In the genomic region with DNA sequence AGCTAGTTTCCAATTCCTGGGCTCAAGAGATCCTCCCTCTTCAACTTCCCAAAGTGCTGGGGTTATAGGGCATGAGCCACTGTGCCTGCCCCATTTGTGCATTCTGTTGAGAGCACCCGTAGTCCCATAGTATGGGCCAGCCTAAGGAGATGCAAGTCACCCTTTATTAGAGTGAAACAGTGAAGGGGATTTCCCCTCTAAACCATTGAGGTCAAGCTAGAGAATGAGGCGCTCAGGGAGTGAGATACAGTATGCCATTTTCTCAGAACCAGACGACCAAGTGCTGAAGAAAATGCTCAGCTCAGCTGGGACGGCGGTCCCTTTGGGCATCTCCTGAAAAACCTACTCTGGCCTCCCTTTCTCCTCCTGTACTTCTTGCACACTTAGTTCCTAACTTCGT, we compare ENCODE assay signal across 8 cellular contexts. TPM values are rescaled to one million over a fixed set of nuclear protein-coding genes. Genes with fewer than 3 reads are reported as not detected.
DNase-seq lines count a peak whose midpoint lies in the region; ATAC-seq lines count a peak whose summit lies in the region.
"Had no signal": no experiment of that assay in that cellular context is flagged by ENCODE, and none has a peak within 500 bp of the region (broad histone marks: within the 10 kb centered on the region; RNA-seq: fewer than 3 reads in every experiment).

No MANE protein-coding gene starts in this region.

- H3K4me1 ChIP-seq in naive thymus-derived CD4-positive, alpha-beta T cell (ENCODE audit: control insufficient read depth in 2 of 2, insufficient read depth in 2 of 2, low read length in 2 of 2), result peaks cover 39 to 52% of the 10 kb centered on the region in 2 donors

- H3K27ac Mint-ChIP-seq in naive thymus-derived CD4-positive, alpha-beta T cell, result peak overlapping the region in 5 of 9 donors; percentile 14 to 55 (median 33)
- H3K27ac Mint-ChIP-seq in activated T-helper 1 cell treated with anti-CD3 and anti-CD28 coated beads, Interleukin-12 subunit alpha, Interleukin-12 subunit beta, Interleukin-2, Interleukin-4 antibody, amounts not matched to agents 30 ng/mL and 10 ng/mL and 1 ng/mL, durations not matched to agents 14 hours and 24 hours and 36 hours, result no peak overlapping the region

- peaks cover 52 to 69% (median 66%) of the 10 kb centered on the region in 7 donors for H3K4me1 Mint-ChIP-seq in naive thymus-derived CD4-positive, alpha-beta T cell
- peaks cover 61% of the 10 kb centered on the region for H3K4me1 Mint-ChIP-seq in activated T-helper 1 cell treated with anti-CD3 and anti-CD28 coated beads, Interleukin-12 subunit alpha, Interleukin-12 subunit beta, Interleukin-2, Interleukin-4 antibody, amounts not matched to agents 30 ng/mL and 10 ng/mL and 1 ng/mL, durations not matched to agents 14 hours and 24 hours and 36 hours (ENCODE audit: low read depth)

- H3K27me3 Mint-ChIP-seq in naive thymus-derived CD4-positive, alpha-beta T cell, result no peaks in the 10 kb centered on the region
- H3K27me3 Mint-ChIP-seq in activated T-helper 1 cell treated with anti-CD3 and anti-CD28 coated beads, Interleukin-12 subunit alpha, Interleukin-12 subunit beta, Interleukin-2, Interleukin-4 antibody, amounts not matched to agents 30 ng/mL and 10 ng/mL and 1 ng/mL, durations not matched to agents 14 hours and 24 hours and 36 hours (ENCODE audit: insufficient read depth), result no peaks in the 10 kb centered on the region

- CTCF ChIA-PET in naive thymus-derived CD4-positive, alpha-beta T cell (lab: Charles Lee), result interaction anchor here (0.7 to 1.1 kb wide), 2 partner anchors 10 to 19 kb away, joined by 3 read pairs; a partner anchor contains a TSS

- peaks cover 9 to 38% (median 20%) of the 10 kb centered on the region in 3 experiments for H3K36me3 ChIP-seq in naive thymus-derived CD4-positive, alpha-beta T cell (ENCODE audit: control insufficient read depth in 2 of 3, insufficient read depth in 3 of 3, low read length in 3 of 3)

- ATAC-seq in GM18868 (IDR thresholded peaks at IDR 0.05; ENCODE audit: unreplicated experiment) (peak; percentile 60), GM21576 (IDR thresholded peaks at IDR 0.05; ENCODE audit: unreplicated experiment) (peak; percentile 63), HG03558 (IDR thresholded peaks at IDR 0.05; ENCODE audit: extremely low read depth, unreplicated experiment) (peak; percentile 50)
- ATAC-seq in naive thymus-derived CD4-positive, alpha-beta T cell, result peak; percentile 39

- no peak overlapping the region for H3K4me3 ChIP-seq in naive thymus-derived CD4-positive, alpha-beta T cell (ENCODE audit: low read length)

- peaks cover under 1 to 19% (median 16%) of the 10 kb centered on the region in 5 donors for H3K36me3 Mint-ChIP-seq in naive thymus-derived CD4-positive, alpha-beta T cell
- H3K36me3 Mint-ChIP-seq in activated T-helper 1 cell treated with anti-CD3 and anti-CD28 coated beads, Interleukin-12 subunit alpha, Interleukin-12 subunit beta, Interleukin-2, Interleukin-4 antibody, amounts not matched to agents 30 ng/mL and 10 ng/mL and 1 ng/mL, durations not matched to agents 14 hours and 24 hours and 36 hours (ENCODE audit: low read depth), result peaks cover 24% of the 10 kb centered on the region

- POLR2A ChIA-PET in naive thymus-derived CD4-positive, alpha-beta T cell (lab: Charles Lee), result interaction anchor here (0.6 to 1.5 kb wide), 3 partner anchors 19 to 774 kb away, joined by 3 to 5 read pairs (median 3); a partner anchor contains a TSS

- H3K27me3 ChIP-seq in naive thymus-derived CD4-positive, alpha-beta T cell (ENCODE audit: control insufficient read depth in 2 of 2, insufficient read depth in 2 of 2, low read length in 2 of 2), result no peaks in the 10 kb centered on the region

- no peak for DNase-seq in naive thymus-derived CD4-positive, alpha-beta T cell
- DNase-seq in activated T-helper 1 cell treated with anti-CD3 and anti-CD28 coated beads, Interleukin-12 subunit alpha, Interleukin-12 subunit beta, Interleukin-2, Interleukin-4 antibody, amounts not matched to agents 30 ng/mL and 10 ng/mL and 1 ng/mL, durations not matched to agents 14 hours and 24 hours and 36 hours (ENCODE audit: low spot score), result no peak
- DNase-seq in DMS153 treated with DMSO at 0.1 percent for 48 hours (lab: John Stamatoyannopoulos, UW; ENCODE audit: unreplicated experiment) (no peak), NCI-H524 treated with DMSO at 0.1 percent for 48 hours (lab: John Stamatoyannopoulos, UW) (no peak)
- DNase-seq: NCI-H1694 treated with DMSO at 0.1 percent for 48 hours had no signal

- no peak overlapping the region for H3K27ac ChIP-seq in naive thymus-derived CD4-positive, alpha-beta T cell (ENCODE audit: low read depth, low read length)

- no peaks in the 10 kb centered on the region for H3K9me3 ChIP-seq in naive thymus-derived CD4-positive, alpha-beta T cell (ENCODE audit: control insufficient read depth in 2 of 3, low read length in 3 of 3)

- peak overlapping the region in 1 of 10 donors; percentile 51 for H3K4me3 Mint-ChIP-seq in naive thymus-derived CD4-positive, alpha-beta T cell
- no peak overlapping the region for H3K4me3 Mint-ChIP-seq in activated T-helper 1 cell treated with anti-CD3 and anti-CD28 coated beads, Interleukin-12 subunit alpha, Interleukin-12 subunit beta, Interleukin-2, Interleukin-4 antibody, amounts not matched to agents 30 ng/mL and 10 ng/mL and 1 ng/mL, durations not matched to agents 14 hours and 24 hours and 36 hours

- no peaks in the 10 kb centered on the region for H3K9me3 Mint-ChIP-seq in naive thymus-derived CD4-positive, alpha-beta T cell
- H3K9me3 Mint-ChIP-seq in activated T-helper 1 cell treated with anti-CD3 and anti-CD28 coated beads, Interleukin-12 subunit alpha, Interleukin-12 subunit beta, Interleukin-2, Interleukin-4 antibody, amounts not matched to agents 30 ng/mL and 10 ng/mL and 1 ng/mL, durations not matched to agents 14 hours and 24 hours and 36 hours, result no peaks in the 10 kb centered on the region

- intact Hi-C loops in naive thymus-derived CD4-positive, alpha-beta T cell (cut with micrococcal nuclease), result loop anchor here in 1 of 2 donors (5.0 kb wide), 1 partner anchor 50 kb away; a partner anchor contains a TSS
- intact Hi-C loops in activated T-helper 1 cell treated with anti-CD3 and anti-CD28 coated beads, Interleukin-12 subunit alpha, Interleukin-12 subunit beta, Interleukin-2, Interleukin-4 antibody, amounts not matched to agents 30 ng/mL and 10 ng/mL and 1 ng/mL, durations not matched to agents 14 hours and 24 hours and 36 hours (cut with micrococcal nuclease), result no loop called here

RNA-seq across cellular contexts. Expression of a gene that starts 18.7 kb away (rescaled TPM):
- 100 to 1,000 TPM in 1 of 5 experiments, 10 to 100 TPM in 4; 80.7 to 101 (median 91.8) TPM for total RNA-seq in naive thymus-derived CD4-positive, alpha-beta T cell
- 10 to 100 TPM; 69.4 to 96.8 TPM for polyA plus RNA-seq in naive thymus-derived CD4-positive, alpha-beta T cell
- 93.7 and 112 TPM in 2 replicates for total RNA-seq in activated T-helper 1 cell treated with anti-CD3 and anti-CD28 coated beads, Interleukin-12 subunit alpha, Interleukin-12 subunit beta, Interleukin-2, Interleukin-4 antibody, amounts not matched to agents 30 ng/mL and 10 ng/mL and 1 ng/mL, durations not matched to agents 14 hours and 24 hours and 36 hours

RNA-seq across cellular contexts. Expression of a gene that starts 48.8 kb away (rescaled TPM):
- total RNA-seq in naive thymus-derived CD4-positive, alpha-beta T cell, result 10 to 100 TPM; 32.8 to 47.2 (median 44.1) TPM
- 1 to 10 TPM; 2.2 to 4.8 TPM for polyA plus RNA-seq in naive thymus-derived CD4-positive, alpha-beta T cell
- total RNA-seq in activated T-helper 1 cell treated with anti-CD3 and anti-CD28 coated beads, Interleukin-12 subunit alpha, Interleukin-12 subunit beta, Interleukin-2, Interleukin-4 antibody, amounts not matched to agents 30 ng/mL and 10 ng/mL and 1 ng/mL, durations not matched to agents 14 hours and 24 hours and 36 hours, result 30.4 and 32.2 TPM in 2 replicates
